ENCODE assay signal across 18 cellular contexts in the genomic region with DNA sequence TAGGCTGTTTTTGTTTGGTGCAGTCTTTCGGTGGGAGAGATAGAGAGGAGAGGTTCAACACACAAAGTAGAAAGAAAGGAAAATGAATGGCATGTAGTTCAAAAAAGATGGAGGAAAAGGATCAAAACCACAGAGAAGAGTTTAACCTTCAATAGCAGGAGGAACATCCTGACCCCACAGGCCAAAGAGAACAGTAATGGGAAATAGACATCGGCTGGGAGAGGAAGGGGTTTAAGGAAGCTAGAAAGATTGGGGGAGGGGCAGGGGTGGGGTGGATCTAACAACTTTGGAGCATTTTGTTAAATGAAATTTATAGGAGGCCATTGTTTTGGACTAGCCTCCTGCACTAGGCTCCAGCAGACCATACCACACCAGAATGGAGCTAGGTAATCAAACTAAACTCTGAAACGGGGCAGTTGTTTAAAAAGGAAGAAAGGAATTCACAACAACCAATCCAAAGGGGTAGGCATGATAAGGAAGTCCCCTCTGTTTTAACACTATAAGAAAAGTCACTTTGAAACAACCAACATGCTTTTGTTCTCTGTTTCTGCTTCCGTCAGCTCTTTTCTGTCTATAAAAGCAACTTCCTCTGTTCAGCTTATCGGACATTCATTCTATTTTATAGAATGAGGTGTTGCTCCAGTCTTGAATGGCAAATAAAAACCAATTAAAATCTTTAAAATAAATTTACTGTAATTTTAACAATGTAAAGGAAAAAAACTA.
DNase-seq lines count a peak whose midpoint lies in the region; ATAC-seq and TF ChIP-seq lines count a peak whose summit lies in the region.
"Had no signal": no experiment of that assay in that cellular context is flagged by ENCODE, and none has a peak within 500 bp of the region (broad histone marks: within the 10 kb centered on the region; RNA-seq: fewer than 3 reads in every experiment).

No MANE protein-coding gene starts in this region.

- H3K4me2 ChIP-seq in DND-41 (ENCODE audit: insufficient read depth, low read length) (no peak overlapping the region), neuronal stem cell (ENCODE audit: insufficient read depth, low read length, poor library complexity, severe bottlenecking) (no peak overlapping the region)

- H2BK12ac ChIP-seq in neuronal stem cell (ENCODE audit: low read length) = no peak overlapping the region

- H2BK5ac ChIP-seq in neuronal stem cell (ENCODE audit: low read length) = no peak overlapping the region

- H3K27me3 ChIP-seq in DND-41 (ENCODE audit: insufficient read depth, low read length, poor library complexity) (no peaks in the 10 kb centered on the region), neuronal stem cell (ENCODE audit: control insufficient read depth in 3 of 3, insufficient read depth in 3 of 3, low read depth in 1 of 3, low read length in 3 of 3) (no peaks in the 10 kb centered on the region)
- H3K27me3 ChIP-seq: SJSA1 had no signal

- peaks cover 7% of the 10 kb centered on the region for H3K9me3 ChIP-seq in DND-41 (ENCODE audit: insufficient read depth, low read length, severe bottlenecking)
- no peaks in the 10 kb centered on the region for H3K9me3 ChIP-seq in SK-N-MC (ENCODE audit: low read depth, low read length)
- peaks cover 0 to 7% of the 10 kb centered on the region in 2 donors for H3K9me3 ChIP-seq in neuronal stem cell (replicated peaks in 1 of 2; ENCODE audit: control insufficient read depth in 2 of 2, insufficient read depth in 1 of 2, low read depth in 1 of 2, low read length in 2 of 2)
- H3K9me3 ChIP-seq: HAP-1, SJSA1 had no signal

- peak overlapping the region; percentile 41; the same call in 1 of the 2 replicates for H3K27ac ChIP-seq in DND-41 (ENCODE audit: low read length)
- H3K27ac ChIP-seq in SK-N-MC = peak overlapping the region; percentile 92
- H3K27ac ChIP-seq in neuronal stem cell (replicated peaks; ENCODE audit: low read length) = no peak overlapping the region
- H3K27ac ChIP-seq: SJSA1 had no signal

- ATAC-seq in DND-41 (ENCODE audit: insufficient read depth, low read depth) = no peak
- ATAC-seq in GM19328 (IDR thresholded peaks at IDR 0.05; ENCODE audit: unreplicated experiment) = no peak
- no peak for ATAC-seq in GM21381 (IDR thresholded peaks at IDR 0.05; ENCODE audit: unreplicated experiment)
- no peak for ATAC-seq in HG03460 (IDR thresholded peaks at IDR 0.05; ENCODE audit: unreplicated experiment)
- no peak for ATAC-seq in GM18867 (IDR thresholded peaks at IDR 0.05; ENCODE audit: unreplicated experiment)
- ATAC-seq: stimulated activated naive CD8-positive, alpha-beta T cell treated with anti-CD3 and anti-CD28 coated beads, Interleukin-15, amount 100 ng/mL, for 72 hours had no signal

- no peak overlapping the region for H3K23ac ChIP-seq in neuronal stem cell (ENCODE audit: low read depth, low read length, poor library complexity)

- no peak overlapping the region for H4K8ac ChIP-seq in neuronal stem cell (ENCODE audit: low read depth, low read length)

- H3K4ac ChIP-seq in neuronal stem cell (ENCODE audit: low read length) = no peak overlapping the region

- WGBS in neuronal stem cell (ENCODE audit: extremely low coverage in 2 of 2, insufficient read length in 2 of 2, insufficient replicate concordance in 1 of 2), 2 donors = no CpG with 5 or more reads among the region's 5 CpGs

- no peak overlapping the region for H3K9ac ChIP-seq in DND-41 (ENCODE audit: low read depth, low read length)
- H3K9ac ChIP-seq in SK-N-MC (ENCODE audit: insufficient read length) = peak overlapping the region; percentile 32
- H3K9ac ChIP-seq in neuronal stem cell (ENCODE audit: low read depth, low read length, poor library complexity) = no peak overlapping the region

- H4K91ac ChIP-seq in neuronal stem cell (ENCODE audit: low read depth, low read length, poor library complexity) = no peak overlapping the region

- H3K18ac ChIP-seq in neuronal stem cell (ENCODE audit: low read length) = no peak overlapping the region

- no peaks in the 10 kb centered on the region for H4K20me1 ChIP-seq in DND-41 (ENCODE audit: insufficient read depth, low read length)

- peaks cover 6% of the 10 kb centered on the region; the same call in 1 of the 2 replicates for H3K36me3 ChIP-seq in DND-41 (ENCODE audit: insufficient read depth, low read length)
- no peaks in the 10 kb centered on the region for H3K36me3 ChIP-seq in SK-N-MC (ENCODE audit: insufficient read depth, low read length)
- no peaks in the 10 kb centered on the region for H3K36me3 ChIP-seq in neuronal stem cell (replicated peaks in 1 of 2; ENCODE audit: control insufficient read depth in 2 of 2, insufficient read depth in 2 of 2, low read length in 2 of 2)
- H3K36me3 ChIP-seq: HAP-1, SJSA1 had no signal

- DNase-seq in DND-41 = no peak
- no peak for DNase-seq in SK-N-MC (ENCODE audit: low read depth, low spot score)
- DNase-seq in globus pallidus (ENCODE audit: low spot score) = peak; percentile 40
- DNase-seq in neuronal stem cell (ENCODE audit: low spot score) = no peak
- DNase-seq: activated CD4-positive, alpha-beta T cell treated with anti-CD3 and anti-CD28 coated beads for 48 hours; activated CD8-positive, alpha-beta memory T cell treated with anti-CD3 and anti-CD28 coated beads, Interleukin-2, amount 50 U/mL, for 4 hours; Karpas-422; NCI-H1105; NCI-H2107; NCI-H524 treated with DMSO at 0.1 percent for 48 hours; stimulated activated CD4-positive, alpha-beta T cell treated with anti-CD3 and anti-CD28 coated beads, Interleukin-1b, Interleukin-23, amount 100 ng/mL, for 48 hours; stimulated activated naive CD8-positive, alpha-beta T cell treated with anti-CD3 and anti-CD28 coated beads, Interleukin-15, amount 100 ng/mL, for 72 hours had no signal

- H3K79me2 ChIP-seq in DND-41 (ENCODE audit: insufficient read depth, low read length) = peaks cover 73% of the 10 kb centered on the region

- no peak overlapping the region for H2AK5ac ChIP-seq in neuronal stem cell (ENCODE audit: low read depth, low read length)

- H3K4me3 ChIP-seq in DND-41 (ENCODE audit: low read depth in 1 of 2, low read length in 2 of 2) = no peak overlapping the region
- peak overlapping the region; percentile 53 for H3K4me3 ChIP-seq in SK-N-MC
- no peak overlapping the region for H3K4me3 ChIP-seq in neuronal stem cell (ENCODE audit: low read length in 2 of 2)
- H3K4me3 ChIP-seq: HAP-1, SJSA1 had no signal

- peaks cover 40% of the 10 kb centered on the region for H3K4me1 ChIP-seq in DND-41 (ENCODE audit: insufficient read depth, low read length)
- H3K4me1 ChIP-seq in neuronal stem cell (ENCODE audit: control insufficient read depth in 2 of 2, insufficient read depth in 1 of 2, low read depth in 1 of 2, low read length in 2 of 2) = peaks cover 4 to 23% of the 10 kb centered on the region in 2 donors
- H3K4me1 ChIP-seq: HAP-1 had no signal

- no peak for TF ChIP-seq CTCF in DND-41 (IDR thresholded peaks at IDR 0.05; ENCODE audit: borderline replicate concordance, extremely low read depth, low read length, poor library complexity, severe bottlenecking)

- H3K79me1 ChIP-seq in neuronal stem cell (ENCODE audit: low read depth, low read length) = no peaks in the 10 kb centered on the region

- H3K14ac ChIP-seq in neuronal stem cell (ENCODE audit: low read length) = no peak overlapping the region

- H2BK15ac ChIP-seq in neuronal stem cell (ENCODE audit: low read length) = no peak overlapping the region

- H2AFZ ChIP-seq in DND-41 (ENCODE audit: low read depth, low read length) = no peak overlapping the region
- peak overlapping the region; percentile 45 for H2AFZ ChIP-seq in neuronal stem cell (ENCODE audit: low read length)

- H2BK120ac ChIP-seq in neuronal stem cell (ENCODE audit: low read depth, low read length) = no peak overlapping the region
